ENCODE assay signal across 33 cellular contexts in the genomic region with DNA sequence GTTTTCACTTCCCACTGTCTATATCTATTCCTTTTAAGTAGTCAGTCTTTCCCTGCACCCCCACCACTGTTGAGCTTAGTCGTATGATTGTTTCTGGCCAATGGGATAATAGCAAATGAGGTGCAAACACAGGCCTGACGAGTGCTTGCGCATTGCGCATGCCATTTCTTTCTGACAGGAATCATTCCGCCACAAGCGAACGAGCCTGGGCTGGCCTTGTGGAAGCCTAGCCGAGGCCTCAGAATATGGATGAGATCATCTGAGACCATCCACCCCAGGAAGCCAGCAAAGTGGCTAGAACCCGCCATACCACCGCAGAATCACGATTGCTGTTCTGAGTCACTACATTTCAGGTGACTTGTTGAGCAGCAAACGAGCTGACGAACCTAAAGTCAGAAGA. TPM values are rescaled to one million over a fixed set of nuclear protein-coding genes. Genes with fewer than 3 reads are reported as not detected.
"Had no signal": no experiment of that assay in that cellular context is flagged by ENCODE, and none has a peak within 500 bp of the region (broad histone marks: within the 10 kb centered on the region; RNA-seq: fewer than 3 reads in every experiment).

No MANE protein-coding gene starts in this region.

- H3K4me3 ChIP-seq: adrenal gland, ascending aorta, left ventricle myocardium inferior, sigmoid colon, thoracic aorta, vagina had no signal

- H3K9me3 Mint-ChIP-seq: activated T-helper 2 cell treated with anti-CD3 and anti-CD28 coated beads, Interferon-gamma antibody, Interleukin-2, Interleukin-4, amounts not matched to agents 10 μg/mL and 5 μg/mL and 100 μg/mL, durations not matched to agents 14 hours and 24 hours and 36 hours; dendritic cell treated with granulocyte-macrophage colony-stimulating factor and Interleukin-4, amounts not matched to agents 40 ng/mL and 50 ng/mL, for 4 days had no signal

- H3K9me3 ChIP-seq: adrenal gland, ascending aorta, left ventricle myocardium inferior, sigmoid colon, thoracic aorta, vagina had no signal

- H3K4me1 ChIP-seq: adrenal gland, foreskin keratinocyte, left ventricle myocardium inferior had no signal

- ATAC-seq: activated T-cell treated with anti-CD3 and anti-CD28 coated beads, Interleukin-2, amount 50 U/mL, for 4 hours; foreskin keratinocyte; stimulated activated naive B cell treated with anti-CD40 and anti-IgM and Interleukin-4, amounts not matched to agents 10 μg/mL and 1 μg/mL and 100 μg/mL, for 72 hours had no signal

- H3K4me3 Mint-ChIP-seq: activated naive CD8-positive, alpha-beta T cell; activated T-cell treated with anti-CD3 and anti-CD28 coated beads, Interleukin-2, amount 50 U/mL, for 4 hours; dendritic cell treated with granulocyte-macrophage colony-stimulating factor and Interleukin-4, amounts not matched to agents 40 ng/mL and 50 ng/mL, for 4 days; nephron; stimulated activated naive B cell treated with anti-CD40 and anti-IgM and Interleukin-4, amounts not matched to agents 10 μg/mL and 1 μg/mL and 100 μg/mL, for 72 hours; type B pancreatic cell had no signal

- H3K27me3 ChIP-seq: adrenal gland, ascending aorta, brain microvascular endothelial cell, foreskin keratinocyte, sigmoid colon, vagina had no signal

- H3K27ac Mint-ChIP-seq: activated naive CD8-positive, alpha-beta T cell; activated T-helper 2 cell treated with anti-CD3 and anti-CD28 coated beads, Interferon-gamma antibody, Interleukin-2, Interleukin-4, amounts not matched to agents 10 μg/mL and 5 μg/mL and 100 μg/mL, durations not matched to agents 14 hours and 24 hours and 36 hours; dendritic cell treated with granulocyte-macrophage colony-stimulating factor and Interleukin-4, amounts not matched to agents 40 ng/mL and 50 ng/mL, for 4 days; stimulated activated naive B cell treated with anti-CD40 and anti-IgM and Interleukin-4, amounts not matched to agents 10 μg/mL and 1 μg/mL and 100 μg/mL, for 72 hours; type B pancreatic cell had no signal

- H3K36me3 ChIP-seq: adrenal gland, ascending aorta, brain microvascular endothelial cell, left ventricle myocardium inferior, sigmoid colon, thoracic aorta, vagina had no signal

- H3K4me1 Mint-ChIP-seq: stimulated activated naive B cell treated with anti-CD40 and anti-IgM and Interleukin-4, amounts not matched to agents 10 μg/mL and 1 μg/mL and 100 μg/mL, for 72 hours had no signal

- DNase-seq: activated CD4-positive, alpha-beta T cell treated with anti-CD3 and anti-CD28 coated beads for 4 hours; activated CD4-positive, alpha-beta T cell treated with anti-CD3 and anti-CD28 coated beads, Interleukin-2, amount 50 U/mL, for 48 hours; activated CD4-positive, CD25-positive, alpha-beta regulatory T cell; activated CD8-positive, alpha-beta memory T cell treated with anti-CD3 and anti-CD28 coated beads, Interleukin-2, amount 50 U/mL, for 48 hours; activated naive CD4-positive, alpha-beta T cell; activated T-cell treated with anti-CD3 and anti-CD28 coated beads, Interleukin-2, amount 50 U/mL, for 4 hours; adrenal gland; brain microvascular endothelial cell; caudate nucleus; effector CD4-positive, alpha-beta T cell; erythroblast; foreskin keratinocyte; left ventricle myocardium inferior; retina; sigmoid colon; stimulated activated CD4-positive, alpha-beta T cell treated with anti-CD3 and anti-CD28 coated beads, Interleukin-2, amount 100 ng/mL, for 48 hours; stimulated activated CD8-positive, alpha-beta memory T cell treated with anti-CD3 and anti-CD28 coated beads, Interleukin-4, amount 100 ng/mL, for 48 hours; stimulated activated naive B cell treated with anti-CD40 and anti-IgM and Interleukin-4, amounts not matched to agents 10 μg/mL and 1 μg/mL and 100 μg/mL, for 72 hours; T-helper 9 cell had no signal

- H3K27ac ChIP-seq: adrenal gland, ascending aorta, brain microvascular endothelial cell, foreskin keratinocyte, left ventricle myocardium inferior, sigmoid colon, thoracic aorta, vagina had no signal

- H3K36me3 Mint-ChIP-seq: activated naive CD8-positive, alpha-beta T cell; stimulated activated naive B cell treated with anti-CD40 and anti-IgM and Interleukin-4, amounts not matched to agents 10 μg/mL and 1 μg/mL and 100 μg/mL, for 72 hours; type B pancreatic cell had no signal

- H3K27me3 Mint-ChIP-seq: activated naive CD8-positive, alpha-beta T cell; dendritic cell treated with granulocyte-macrophage colony-stimulating factor and Interleukin-4, amounts not matched to agents 40 ng/mL and 50 ng/mL, for 4 days; stimulated activated naive B cell treated with anti-CD40 and anti-IgM and Interleukin-4, amounts not matched to agents 10 μg/mL and 1 μg/mL and 100 μg/mL, for 72 hours; type B pancreatic cell had no signal

RNA-seq across cellular contexts. Expression of a gene that starts 52.2 kb away (rescaled TPM):
- total RNA-seq: activated CD8-positive, alpha-beta memory T cell treated with anti-CD3 and anti-CD28 coated beads for 36 hours; activated T-helper 2 cell treated with anti-CD3 and anti-CD28 coated beads, Interferon-gamma antibody, Interleukin-2, Interleukin-4, amounts not matched to agents 10 μg/mL and 5 μg/mL and 100 μg/mL, durations not matched to agents 14 hours and 24 hours and 36 hours; adrenal gland; ascending aorta; foreskin keratinocyte; glomerular endothelial cell; left ventricle myocardium inferior; lung microvascular endothelial cell; myocyte; osteoblast; posterior vena cava; sigmoid colon; thoracic aorta; vagina had no signal
- polyA plus RNA-seq: adrenal gland, foreskin keratinocyte had no signal
